In the genomic region with DNA sequence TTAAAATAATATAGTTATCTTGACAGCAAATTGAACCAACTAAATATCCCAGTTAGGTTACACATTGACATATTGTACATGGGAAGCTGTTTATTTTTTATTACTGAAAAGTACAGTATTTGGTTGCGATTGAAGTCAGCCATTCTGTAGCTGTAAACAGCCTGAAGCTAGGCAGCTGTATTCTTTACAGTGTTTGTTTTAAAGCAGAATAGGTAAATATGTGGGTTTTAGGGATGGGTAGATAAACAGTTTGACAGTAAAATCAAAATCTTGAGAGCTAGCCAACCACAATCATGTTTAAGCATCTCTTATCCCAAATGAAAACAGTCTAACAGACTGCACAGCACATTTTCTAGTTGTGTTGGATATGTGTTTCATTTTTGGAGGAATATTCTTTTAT, we compare ENCODE assay signal across 25 cellular contexts. TPM values are rescaled to one million over a fixed set of nuclear protein-coding genes. Genes with fewer than 3 reads are reported as not detected.
"Had no signal": no experiment of that assay in that cellular context is flagged by ENCODE, and none has a peak within 500 bp of the region (broad histone marks: within the 10 kb centered on the region; RNA-seq: fewer than 3 reads in every experiment).

No MANE protein-coding gene starts in this region.

- H3K27ac ChIP-seq: left ventricle myocardium inferior, psoas muscle, right atrium auricular region, thoracic aorta had no signal

- H3K27me3 ChIP-seq: right atrium auricular region had no signal

- H3K4me3 ChIP-seq: left ventricle myocardium inferior, psoas muscle, right atrium auricular region, thoracic aorta had no signal

- ATAC-seq: natural killer cell, psoas muscle had no signal

- H3K36me3 ChIP-seq: left ventricle myocardium inferior, right atrium auricular region, thoracic aorta had no signal

- H3K9me3 ChIP-seq: left ventricle myocardium inferior, psoas muscle, right atrium auricular region, thoracic aorta had no signal

- H3K4me1 ChIP-seq: left ventricle myocardium inferior, psoas muscle, right atrium auricular region had no signal

- DNase-seq: activated CD4-positive, alpha-beta T cell treated with anti-CD3 and anti-CD28 coated beads for 4 hours; activated CD4-positive, alpha-beta T cell treated with anti-CD3 and anti-CD28 coated beads, Interleukin-2, amount 50 U/mL, for 48 hours; activated CD4-positive, CD25-positive, alpha-beta regulatory T cell; activated naive CD4-positive, alpha-beta T cell treated with Interleukin-2 at 50 U/mL for 16 hours; activated naive CD8-positive, alpha-beta T cell treated with anti-CD3 and anti-CD28 coated beads for 36 hours; activated T-cell treated with anti-CD3 and anti-CD28 coated beads, Interleukin-2, amount 50 U/mL, for 48 hours; central memory CD4-positive, alpha-beta T cell; dermis blood vessel endothelial cell; effector CD8-positive, alpha-beta T cell; erythroblast; foreskin melanocyte; hippocampal formation; kidney glomerular epithelial cell; left ventricle myocardium inferior; natural killer cell; psoas muscle; stimulated activated CD4-positive, alpha-beta T cell treated with anti-CD3 and anti-CD28 coated beads, Interleukin-4, amount 100 ng/mL, for 24 hours; stimulated activated naive CD4-positive, alpha-beta T cell treated with Interleukin-2 at 50 U/mL for 16 hours; T1000 had no signal

RNA-seq across cellular contexts. Expression of a gene that starts 45.7 kb away (rescaled TPM):
- total RNA-seq: activated CD8-positive, alpha-beta memory T cell treated with anti-CD3 and anti-CD28 coated beads for 36 hours; activated naive CD8-positive, alpha-beta T cell treated with anti-CD3 and anti-CD28 coated beads for 36 hours; astrocyte; dermis blood vessel endothelial cell; left ventricle myocardium inferior; lung microvascular endothelial cell; natural killer cell; osteocyte; psoas muscle; right atrium auricular region had no signal

RNA-seq across cellular contexts. Expression of a gene that starts 46.1 kb away (rescaled TPM):
- total RNA-seq: activated naive CD8-positive, alpha-beta T cell treated with anti-CD3 and anti-CD28 coated beads for 36 hours; dermis blood vessel endothelial cell; left ventricle myocardium inferior; lung microvascular endothelial cell; natural killer cell; osteocyte; psoas muscle; right atrium auricular region; thoracic aorta had no signal
